ENCODE assay signal across 11 cellular contexts in genomic region chr10:6583447-6583846, GRCh38.
DNase-seq lines count a peak whose midpoint lies in the region; ATAC-seq and TF ChIP-seq lines count a peak whose summit lies in the region.
"Had no signal": no experiment of that assay in that cellular context is flagged by ENCODE, and none has a peak within 500 bp of the region (broad histone marks: within the 10 kb centered on the region; RNA-seq: fewer than 3 reads in every experiment).

No MANE protein-coding gene starts in this region.

- peak; percentile 53 for DNase-seq in NK-92 treated with Interleukin-12 subunit alpha and Interleukin-12 subunit beta, amount 100 ng/mL, for 24 hours (lab: John Stamatoyannopoulos, UW)
- DNase-seq in activated CD8-positive, alpha-beta memory T cell treated with anti-CD3 and anti-CD28 coated beads, Interleukin-2, amount 50 U/mL, for 48 hours, result peak; percentile 84
- DNase-seq in effector memory CD8-positive, alpha-beta T cell, result peak in 2 of 3 experiments; percentile 30 to 34
- peak; percentile 67 to 76 for DNase-seq in stimulated activated CD8-positive, alpha-beta memory T cell treated with anti-CD3 and anti-CD28 coated beads, Interleukin-15, amount 100 ng/mL, for 48 hours (ENCODE audit: low read depth in 2 of 2)
- DNase-seq in NCI-H524 (lab: John Stamatoyannopoulos, UW), result no peak
- no peak for DNase-seq in MM.1S
- DNase-seq in AML-193 (lab: John Stamatoyannopoulos, UW), result no peak
- DNase-seq: BE2C, NCI-H2029 treated with DMSO at 0.1 percent for 48 hours had no signal

- ATAC-seq in effector memory CD8-positive, alpha-beta T cell (replicated peaks), result peak; percentile 49
- no peak for ATAC-seq in GM21360 (IDR thresholded peaks at IDR 0.05; ENCODE audit: unreplicated experiment)
- ATAC-seq: left lobe of liver had no signal

- no peaks in the 10 kb centered on the region for H4K20me1 ChIP-seq in MM.1S (ENCODE audit: insufficient read depth, low read length)

- no peaks in the 10 kb centered on the region for H3K79me2 ChIP-seq in MM.1S (ENCODE audit: low read length)

- H3K4me2 ChIP-seq in MM.1S (ENCODE audit: low read depth, low read length), result no peak overlapping the region

- H3K9ac ChIP-seq in MM.1S (ENCODE audit: low read length), result no peak overlapping the region

- peaks cover 6% of the 10 kb centered on the region for H3F3A ChIP-seq in MM.1S (ENCODE audit: insufficient read depth, low read length)

- H3K27me3 Mint-ChIP-seq in effector memory CD8-positive, alpha-beta T cell, result no peaks in the 10 kb centered on the region

- peak overlapping the region; percentile 95 to 98 for H3K4me3 Mint-ChIP-seq in effector memory CD8-positive, alpha-beta T cell

- TF ChIP-seq CTCF in MM.1S (IDR thresholded peaks at IDR 0.05; ENCODE audit: low read length), result no peak

- H3K9me3 ChIP-seq in MM.1S (replicated peaks; ENCODE audit: insufficient read depth, low read length), result no peaks in the 10 kb centered on the region
- H3K9me3 ChIP-seq: BE2C had no signal

- peak overlapping the region; percentile 97 for H3K27ac Mint-ChIP-seq in effector memory CD8-positive, alpha-beta T cell

- peaks cover 54% of the 10 kb centered on the region for H3K36me3 Mint-ChIP-seq in effector memory CD8-positive, alpha-beta T cell (ENCODE audit: insufficient read depth)

- no peaks in the 10 kb centered on the region for H3K9me3 Mint-ChIP-seq in effector memory CD8-positive, alpha-beta T cell

- H3K4me3 ChIP-seq in MM.1S (ENCODE audit: low read length), result no peak overlapping the region

- H3K27ac ChIP-seq in MM.1S (ENCODE audit: low read length), result no peak overlapping the region

- peaks cover 49 to 59% of the 10 kb centered on the region in 2 donors for H3K4me1 Mint-ChIP-seq in effector memory CD8-positive, alpha-beta T cell (ENCODE audit: low read depth in 2 of 2)

- H3K9me2 ChIP-seq in MM.1S (replicated peaks; ENCODE audit: insufficient read depth, low read length), result no peaks in the 10 kb centered on the region

- no peak overlapping the region for H2AFZ ChIP-seq in MM.1S (ENCODE audit: low read length)

- H3K4me1 ChIP-seq in MM.1S (ENCODE audit: low read length), result no peaks in the 10 kb centered on the region
- H3K4me1 ChIP-seq: BE2C had no signal

- H3K27me3 ChIP-seq in MM.1S (replicated peaks; ENCODE audit: insufficient read depth, low read length), result peaks cover 10% of the 10 kb centered on the region; the same call in 1 of the 2 replicates

- no peaks in the 10 kb centered on the region for H3K36me3 ChIP-seq in MM.1S (replicated peaks; ENCODE audit: insufficient read depth, low read length)
- H3K36me3 ChIP-seq: BE2C had no signal

Comparison
In these comparisons a context has a peak if more than half of its experiments do, and no peak if none do; other contexts are left out.
1. DNase-seq: peak in NK-92 treated with Interleukin-12 subunit alpha and Interleukin-12 subunit beta, amount 100 ng/mL, for 24 hours (single experiment), activated CD8-positive, alpha-beta memory T cell treated with anti-CD3 and anti-CD28 coated beads, Interleukin-2, amount 50 U/mL, for 48 hours (single experiment), effector memory CD8-positive, alpha-beta T cell (2 of 3) and stimulated activated CD8-positive, alpha-beta memory T cell treated with anti-CD3 and anti-CD28 coated beads, Interleukin-15, amount 100 ng/mL, for 48 hours (2 of 2); none in NCI-H524 (0 of 2), MM.1S (single experiment) and AML-193 (0 of 2).